21 cellular contexts compared by ENCODE assay signal in genomic region chr2:122112633-122113032, GRCh38.
A peak's percentile ranks its signal among the peaks of the same experiment; 100 is the strongest.
DNase-seq lines count a peak whose midpoint lies in the region; FAIRE-seq and TF ChIP-seq lines count a peak whose summit lies in the region.
"Had no signal": no experiment of that assay in that cellular context is flagged by ENCODE, and none has a peak within 500 bp of the region (broad histone marks: within the 10 kb centered on the region; RNA-seq: fewer than 3 reads in every experiment).

No MANE protein-coding gene starts in this region.

- H3K4me1 Mint-ChIP-seq in T-helper 2 cell treated with Interferon-gamma antibody and Interleukin-4, amounts not matched to agents 5 μg/mL and 100 μg/mL, for 36 hours (ENCODE audit: low read depth), result no peaks in the 10 kb centered on the region

- no peak for FAIRE-seq in GM12891 (lab: Jason Lieb, UNC)
- FAIRE-seq: GM19239, HepG2 had no signal

- peak; percentile 37 for DNase-seq in NCI-H2029 treated with DMSO at 0.1 percent for 48 hours (lab: John Stamatoyannopoulos, UW)
- DNase-seq in NCI-H2029 (lab: John Stamatoyannopoulos, UW), result no peak
- peak; percentile 36 for DNase-seq in Ammon's horn (ENCODE audit: low spot score)
- DNase-seq in NCI-H2196 treated with DMSO at 0.1 percent for 48 hours (lab: John Stamatoyannopoulos, UW; ENCODE audit: unreplicated experiment), result peak; percentile 3
- peak; percentile 80 for DNase-seq in esophagus muscularis mucosa (ENCODE audit: extremely low spot score)
- DNase-seq in GM12891 (ENCODE audit: insufficient read length, low spot score), result no peak
- DNase-seq in T-helper 2 cell treated with Interferon-gamma antibody and Interleukin-4, amounts not matched to agents 5 μg/mL and 100 μg/mL, for 36 hours (ENCODE audit: low spot score), result no peak
- no peak for DNase-seq in activated CD4-positive, alpha-beta T cell treated with anti-CD3 and anti-CD28 coated beads, Interleukin-2, amount 50 U/mL, for 48 hours
- DNase-seq: 8988T, ACHN, DMS153, DND-41, H7, Karpas-422, NCI-H2081, NCI-H2171 treated with DMSO at 0.1 percent for 48 hours, NCI-H526 treated with DMSO at 0.1 percent for 48 hours, SIG-M5 had no signal

- no peaks in the 10 kb centered on the region for H3K4me1 ChIP-seq in esophagus muscularis mucosa

- no peaks in the 10 kb centered on the region for H3K9me3 Mint-ChIP-seq in T-helper 2 cell treated with Interferon-gamma antibody and Interleukin-4, amounts not matched to agents 5 μg/mL and 100 μg/mL, for 36 hours

- H3K4me3 Mint-ChIP-seq in T-helper 2 cell treated with Interferon-gamma antibody and Interleukin-4, amounts not matched to agents 5 μg/mL and 100 μg/mL, for 36 hours, result no peak overlapping the region

- WGBS in esophagus muscularis mucosa, result 82% methylated on average over 6 of the region's 6 CpGs

- H3K27ac ChIP-seq in esophagus muscularis mucosa (replicated peaks in 1 of 4), result no peak overlapping the region
- H3K27ac ChIP-seq: RWPE1 had no signal

- no peaks in the 10 kb centered on the region for H3K27me3 ChIP-seq in esophagus muscularis mucosa

- no peak for TF ChIP-seq EP300 in esophagus muscularis mucosa (IDR thresholded peaks at IDR 0.05)

- no peaks in the 10 kb centered on the region for H3K27me3 Mint-ChIP-seq in T-helper 2 cell treated with Interferon-gamma antibody and Interleukin-4, amounts not matched to agents 5 μg/mL and 100 μg/mL, for 36 hours (ENCODE audit: low read depth)

- TF ChIP-seq CTCF in esophagus muscularis mucosa (IDR thresholded peaks at IDR 0.05), result no peak

- H3K9me3 ChIP-seq in esophagus muscularis mucosa, result peaks cover 0 to 5% (median 0%) of the 10 kb centered on the region in 4 donors

- no peaks in the 10 kb centered on the region for H3K36me3 Mint-ChIP-seq in T-helper 2 cell treated with Interferon-gamma antibody and Interleukin-4, amounts not matched to agents 5 μg/mL and 100 μg/mL, for 36 hours (ENCODE audit: low read depth)

- H3K27ac Mint-ChIP-seq in T-helper 2 cell treated with Interferon-gamma antibody and Interleukin-4, amounts not matched to agents 5 μg/mL and 100 μg/mL, for 36 hours, result no peak overlapping the region

- TF ChIP-seq POLR2A in esophagus muscularis mucosa (IDR thresholded peaks at IDR 0.05; ENCODE audit: low read depth) (no peak), GM12891 (IDR thresholded peaks at IDR 0.05; ENCODE audit: low read depth, low read length) (no peak)

- intact Hi-C loops in esophagus muscularis mucosa (cut with DNase I), result no loop called here

- no peak overlapping the region for H3K4me3 ChIP-seq in esophagus muscularis mucosa

- no peaks in the 10 kb centered on the region for H3K36me3 ChIP-seq in esophagus muscularis mucosa

TF ChIP-seq in GM12891, 5 proteins besides CTCF, POLR2A, EP300 and RAD21:
- TF ChIP-seq POU2F2 (IDR thresholded peaks at IDR 0.05; ENCODE audit: low read depth, low read length) (no peak), POLR2AphosphoS5 (IDR thresholded peaks at IDR 0.05; ENCODE audit: low read depth, low read length) (no peak), PAX5 (IDR thresholded peaks at IDR 0.05; ENCODE audit: insufficient read depth, low read length, severe bottlenecking) (no peak), SPI1 (IDR thresholded peaks at IDR 0.05; ENCODE audit: low read depth, low read length) (no peak), TAF1 (IDR thresholded peaks at IDR 0.05; ENCODE audit: low read depth, low read length) (no peak)

Comparison
In these comparisons a context has a peak if more than half of its experiments do, and no peak if none do; other contexts are left out.
1. DNase-seq: peak in NCI-H2029 treated with DMSO at 0.1 percent for 48 hours (single experiment), Ammon's horn (single experiment), NCI-H2196 treated with DMSO at 0.1 percent for 48 hours (single experiment) and esophagus muscularis mucosa (single experiment); none in NCI-H2029 (single experiment), GM12891 (single experiment), T-helper 2 cell treated with Interferon-gamma antibody and Interleukin-4, amounts not matched to agents 5 μg/mL and 100 μg/mL, for 36 hours (single experiment) and activated CD4-positive, alpha-beta T cell treated with anti-CD3 and anti-CD28 coated beads, Interleukin-2, amount 50 U/mL, for 48 hours (0 of 2).